8 cellular contexts compared by ENCODE assay signal in genomic region chr20:31560094-31560899, GRCh38. TPM values are rescaled to one million over a fixed set of nuclear protein-coding genes. Genes with fewer than 3 reads are reported as not detected.
DNase-seq lines count a peak whose midpoint lies in the region; ATAC-seq, FAIRE-seq and TF ChIP-seq lines count a peak whose summit lies in the region.

No MANE protein-coding gene starts in this region.

- H3K27ac ChIP-seq in mammary epithelial cell (ENCODE audit: insufficient read depth, low read depth, low read length), result peak overlapping the region; percentile 93
- no peak overlapping the region for H3K27ac ChIP-seq in kidney (ENCODE audit: low read depth in 2 of 2, low read length in 2 of 2)

- no peaks in the 10 kb centered on the region for H3K9me3 ChIP-seq in mammary epithelial cell (replicated peaks; ENCODE audit: insufficient read depth, low read length)
- H3K9me3 ChIP-seq in kidney (ENCODE audit: control insufficient read depth in 1 of 2, low read length in 2 of 2), result no peaks in the 10 kb centered on the region

- POLR2A ChIA-PET in WTC11 (lab: Charles Lee), result interaction anchor here (0.6 to 1.4 kb wide), 8 partner anchors 8 to 162 kb away, joined by 3 to 6 read pairs (median 3); partner anchors contain the start of gene BCL2L1

- no peaks in the 10 kb centered on the region for H4K20me1 ChIP-seq in mammary epithelial cell (ENCODE audit: insufficient read depth, low read length)

- ATAC-seq in GM18511 (IDR thresholded peaks at IDR 0.05; ENCODE audit: unreplicated experiment), result peak; percentile 61
- peak; percentile 52 for ATAC-seq in WTC11
- ATAC-seq in GM19455 (IDR thresholded peaks at IDR 0.05; ENCODE audit: unreplicated experiment), result no peak

- H3K36me3 Mint-ChIP-seq in WTC11, result peaks cover 44% of the 10 kb centered on the region

- no peaks in the 10 kb centered on the region for H3K9me3 Mint-ChIP-seq in WTC11

- DNase-seq in AG09309 (ENCODE audit: low read depth), result peak; percentile 86
- DNase-seq in NCI-H1694 treated with DMSO at 0.1 percent for 48 hours (lab: John Stamatoyannopoulos, UW), result peak; percentile 46
- DNase-seq in WTC11 (ENCODE audit: low spot score), result peak; percentile 77
- DNase-seq in mammary epithelial cell, result peak; percentile 76
- no peak for DNase-seq in kidney
- peak; percentile 82 to 83 for DNase-seq in stimulated activated CD4-positive, alpha-beta T cell treated with anti-CD3 and anti-CD28 coated beads, Interleukin-2, amount 100 ng/mL, for 24 hours

- no peaks in the 10 kb centered on the region for H3K27me3 ChIP-seq in mammary epithelial cell (ENCODE audit: insufficient read depth, low read length)

- H3K36me3 ChIP-seq in mammary epithelial cell (ENCODE audit: insufficient read depth, low read length), result peaks cover 3% of the 10 kb centered on the region
- peaks cover 17 to 24% of the 10 kb centered on the region in 2 donors for H3K36me3 ChIP-seq in kidney (ENCODE audit: control insufficient read depth in 1 of 2, insufficient read depth in 2 of 2, low read length in 2 of 2)

- H3K79me2 ChIP-seq in mammary epithelial cell (ENCODE audit: insufficient read depth, low read length), result no peaks in the 10 kb centered on the region

- H3K27ac Mint-ChIP-seq in WTC11, result peak overlapping the region; percentile 93

- H3K4me1 Mint-ChIP-seq in WTC11, result peaks cover 10% of the 10 kb centered on the region

- H3K4me3 ChIP-seq in AG09309 (ENCODE audit: control insufficient read depth, low read depth, low read length) (no peak overlapping the region), mammary epithelial cell (replicated peaks in 1 of 3; ENCODE audit: insufficient read depth in 1 of 3, low read depth in 2 of 3, low read length in 3 of 3) (no peak overlapping the region), kidney (ENCODE audit: low read length in 2 of 2) (no peak overlapping the region)

- peak overlapping the region; percentile 57 for H3K4me2 ChIP-seq in mammary epithelial cell (ENCODE audit: insufficient read depth, low read depth, low read length)

- dilution Hi-C loops in mammary epithelial cell (cut with HindIII; ENCODE audit: low sequenced_read_pairs), result loop anchor here (25.0 kb wide), 1 partner anchor 152 kb away; the partner anchor contains the start of gene BCL2L1

- CTCF ChIA-PET in WTC11 (lab: Charles Lee), result interaction anchor here (0.5 to 14.0 kb wide), 29 partner anchors 9 to 351 kb away, joined by 3 to 850 read pairs (median 4); partner anchors contain the start of genes FOXS1 and ID1
- CTCF ChIA-PET in mammary epithelial cell (lab: Charles Lee; ENCODE audit: low non-redundant PET), result interaction anchor here (0.6 to 2.1 kb wide), 6 partner anchors 33 to 163 kb away, joined by 3 to 32 read pairs (median 5); no protein-coding TSS in a partner anchor

- H3K4me1 ChIP-seq in mammary epithelial cell (ENCODE audit: insufficient read depth, low read length), result peaks cover 51% of the 10 kb centered on the region
- peaks cover 4% of the 10 kb centered on the region in 2 donors for H3K4me1 ChIP-seq in kidney (ENCODE audit: control insufficient read depth in 1 of 2, insufficient read depth in 1 of 2, low read depth in 1 of 2, low read length in 2 of 2)

- intact Hi-C loops in mammary epithelial cell (cut with micrococcal nuclease), result loop anchor here (1.0 to 5.0 kb wide), 4 partner anchors 43 to 177 kb away; partner anchors contain the start of genes BCL2L1 and TPX2
- intact Hi-C loops in kidney (cut with DNase I), result loop anchor here (5.0 kb wide), 1 partner anchor 52 kb away; no protein-coding TSS in a partner anchor

- H3K27me3 Mint-ChIP-seq in WTC11 (ENCODE audit: low read depth), result no peaks in the 10 kb centered on the region

- in situ Hi-C loops in mammary epithelial cell (cut with MboI; ENCODE audit: low sequenced_read_pairs in 2 of 2), result loop anchor here (5.0 to 25.0 kb wide), 2 partner anchors 47 to 152 kb away; partner anchors contain the start of genes ID1 (in 2 of the 2) and BCL2L1 (in 1 of the 2)

- H2AFZ ChIP-seq in mammary epithelial cell (ENCODE audit: low read depth, low read length), result no peak overlapping the region

- peak overlapping the region; percentile 71 for H3K9ac ChIP-seq in mammary epithelial cell (ENCODE audit: insufficient read depth, low read length)
- H3K9ac ChIP-seq in kidney (ENCODE audit: low read length in 2 of 2), result no peak overlapping the region

- 1% methylated on average over 7 of the region's 7 CpGs for WGBS in mammary epithelial cell (ENCODE audit: low coverage, missing lambda C conversion rate)

- BruUV-seq in mammary epithelial cell (replicated peaks; lab: Mats Ljungman, UMichigan), result TSS peak; percentile 71

- FAIRE-seq in kidney (lab: Jason Lieb, UNC), result no peak

- no peak overlapping the region for H3K4me3 Mint-ChIP-seq in WTC11

- TF ChIP-seq CTCF in AG09309 (IDR thresholded peaks at IDR 0.05; ENCODE audit: control insufficient read depth, insufficient read depth, low read depth, low read length, missing control alignments) (peak; percentile 92), WTC11 (IDR thresholded peaks at IDR 0.05) (peak; percentile 91), mammary epithelial cell (conservative IDR thresholded peaks at IDR 0.05 in 1 of 2, IDR thresholded peaks at IDR 0.05 in 1 of 2; ENCODE audit: extremely low read depth in 1 of 2, insufficient read depth in 1 of 2, low read depth in 1 of 2, low read length in 2 of 2) (peak; percentile 92 to 99), kidney (IDR thresholded peaks at IDR 0.05; ENCODE audit: borderline replicate concordance, extremely low read depth, insufficient read depth) (peak; percentile 84)

TF ChIP-seq in WTC11, 78 proteins besides CTCF, POLR2A, EP300 and RAD21 (continues in another document):
- TF ChIP-seq FOXP4 (CRISPR knock-in tag; IDR thresholded peaks at IDR 0.05) (no peak), FOXK1 (CRISPR knock-in tag; IDR thresholded peaks at IDR 0.05) (no peak), CBFB (CRISPR knock-in tag; IDR thresholded peaks at IDR 0.05; ENCODE audit: low read depth) (no peak), MXD4 (CRISPR knock-in tag; IDR thresholded peaks at IDR 0.05; ENCODE audit: borderline replicate concordance) (no peak), ATF3 (CRISPR knock-in tag; conservative IDR thresholded peaks at IDR 0.05) (no peak)
- TF ChIP-seq, protein P1, sequence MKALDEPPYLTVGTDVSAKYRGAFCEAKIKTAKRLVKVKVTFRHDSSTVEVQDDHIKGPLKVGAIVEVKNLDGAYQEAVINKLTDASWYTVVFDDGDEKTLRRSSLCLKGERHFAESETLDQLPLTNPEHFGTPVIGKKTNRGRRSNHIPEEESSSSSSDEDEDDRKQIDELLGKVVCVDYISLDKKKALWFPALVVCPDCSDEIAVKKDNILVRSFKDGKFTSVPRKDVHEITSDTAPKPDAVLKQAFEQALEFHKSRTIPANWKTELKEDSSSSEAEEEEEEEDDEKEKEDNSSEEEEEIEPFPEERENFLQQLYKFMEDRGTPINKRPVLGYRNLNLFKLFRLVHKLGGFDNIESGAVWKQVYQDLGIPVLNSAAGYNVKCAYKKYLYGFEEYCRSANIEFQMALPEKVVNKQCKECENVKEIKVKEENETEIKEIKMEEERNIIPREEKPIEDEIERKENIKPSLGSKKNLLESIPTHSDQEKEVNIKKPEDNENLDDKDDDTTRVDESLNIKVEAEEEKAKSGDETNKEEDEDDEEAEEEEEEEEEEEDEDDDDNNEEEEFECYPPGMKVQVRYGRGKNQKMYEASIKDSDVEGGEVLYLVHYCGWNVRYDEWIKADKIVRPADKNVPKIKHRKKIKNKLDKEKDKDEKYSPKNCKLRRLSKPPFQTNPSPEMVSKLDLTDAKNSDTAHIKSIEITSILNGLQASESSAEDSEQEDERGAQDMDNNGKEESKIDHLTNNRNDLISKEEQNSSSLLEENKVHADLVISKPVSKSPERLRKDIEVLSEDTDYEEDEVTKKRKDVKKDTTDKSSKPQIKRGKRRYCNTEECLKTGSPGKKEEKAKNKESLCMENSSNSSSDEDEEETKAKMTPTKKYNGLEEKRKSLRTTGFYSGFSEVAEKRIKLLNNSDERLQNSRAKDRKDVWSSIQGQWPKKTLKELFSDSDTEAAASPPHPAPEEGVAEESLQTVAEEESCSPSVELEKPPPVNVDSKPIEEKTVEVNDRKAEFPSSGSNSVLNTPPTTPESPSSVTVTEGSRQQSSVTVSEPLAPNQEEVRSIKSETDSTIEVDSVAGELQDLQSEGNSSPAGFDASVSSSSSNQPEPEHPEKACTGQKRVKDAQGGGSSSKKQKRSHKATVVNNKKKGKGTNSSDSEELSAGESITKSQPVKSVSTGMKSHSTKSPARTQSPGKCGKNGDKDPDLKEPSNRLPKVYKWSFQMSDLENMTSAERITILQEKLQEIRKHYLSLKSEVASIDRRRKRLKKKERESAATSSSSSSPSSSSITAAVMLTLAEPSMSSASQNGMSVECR (CRISPR knock-in tag; IDR thresholded peaks at IDR 0.05; ENCODE audit: borderline replicate concordance), result no peak

RNA-seq across cellular contexts. Expression of gene ID1, which starts 44.8 kb away (rescaled TPM):
- total RNA-seq in WTC11 (2021) (88.8 to 158 TPM (median 149 TPM) in 3 replicates), mammary epithelial cell (10 to 100 TPM; 66.2 to 86.1 TPM), kidney (189 TPM)
- polyA plus RNA-seq in mammary epithelial cell (206 TPM), kidney (ENCODE audit: insufficient read depth, low read depth, low replicate concordance) (293 TPM)
- polyA minus RNA-seq in mammary epithelial cell, result 20.0 TPM

RNA-seq across cellular contexts. Expression of gene HM13, which starts 46.1 kb away (rescaled TPM):
- total RNA-seq in WTC11 (2021) (93.3 to 103 TPM (median 101 TPM) in 3 replicates), mammary epithelial cell (100 to 1,000 TPM in 1 of 2 donors, 10 to 100 TPM in 1; 65.2 to 184 TPM), kidney (174 TPM)
- polyA plus RNA-seq in mammary epithelial cell (160 TPM), kidney (ENCODE audit: insufficient read depth, low read depth, low replicate concordance) (154 TPM)
- polyA minus RNA-seq in mammary epithelial cell, result 137 TPM
